11 cellular contexts compared by ENCODE assay signal in genomic region chr16:56980792-56981724, GRCh38. TPM values are rescaled to one million over a fixed set of nuclear protein-coding genes. Genes with fewer than 3 reads are reported as not detected.
A peak's percentile ranks its signal among the peaks of the same experiment; 100 is the strongest.
DNase-seq lines count a peak whose midpoint lies in the region; ATAC-seq and TF ChIP-seq lines count a peak whose summit lies in the region.
"Had no signal": no experiment of that assay in that cellular context is flagged by ENCODE, and none has a peak within 500 bp of the region (broad histone marks: within the 10 kb centered on the region; RNA-seq: fewer than 3 reads in every experiment).

No MANE protein-coding gene starts in this region.

- peaks cover 16 to 24% of the 10 kb centered on the region in 2 donors for H3K4me1 Mint-ChIP-seq in natural killer cell treated with Interleukin-12 subunit alpha and Interleukin-12 subunit beta and Interleukin-15 and Interleukin-18, amount 100 ng/mL, for 72 hours (ENCODE audit: low read depth in 2 of 2)
- peaks cover 19 to 20% of the 10 kb centered on the region in 2 donors for H3K4me1 Mint-ChIP-seq in natural killer cell

- peaks cover 5% of the 10 kb centered on the region for H3K36me3 Mint-ChIP-seq in natural killer cell treated with Interleukin-12 subunit alpha and Interleukin-12 subunit beta and Interleukin-15 and Interleukin-18, amount 100 ng/mL, for 72 hours
- no peaks in the 10 kb centered on the region for H3K36me3 Mint-ChIP-seq in natural killer cell
- H3K36me3 Mint-ChIP-seq in activated naive CD4-positive, alpha-beta T cell treated with anti-CD3 and anti-CD28 coated beads, Interleukin-2, amount 50 U/mL, for 72 hours: peaks cover 26 to 39% of the 10 kb centered on the region in 2 donors

- intact Hi-C loops in natural killer cell (cut with micrococcal nuclease) (no loop called here), lower leg skin (cut with DNase I; ENCODE audit: low total_unique reads) (no loop called here)

- no peak for ATAC-seq in natural killer cell treated with Interleukin-12 subunit alpha and Interleukin-12 subunit beta and Interleukin-15 and Interleukin-18, amount 100 ng/mL, for 72 hours
- ATAC-seq in natural killer cell (no peak), HG03196 (IDR thresholded peaks at IDR 0.05; ENCODE audit: unreplicated experiment) (peak; percentile 62), GM19395 (IDR thresholded peaks at IDR 0.05; ENCODE audit: unreplicated experiment) (no peak)
- ATAC-seq in activated naive CD4-positive, alpha-beta T cell treated with anti-CD3 and anti-CD28 coated beads, Interleukin-2, amount 50 U/mL, for 72 hours: no peak

- no peak overlapping the region for H3K4me3 ChIP-seq in lower leg skin (ENCODE audit: low read depth, poor library complexity, severe bottlenecking)
- H3K4me3 ChIP-seq: PC-9, thyroid gland had no signal

- peak overlapping the region in 1 of 2 donors; percentile 68 for H3K27ac Mint-ChIP-seq in natural killer cell treated with Interleukin-12 subunit alpha and Interleukin-12 subunit beta and Interleukin-15 and Interleukin-18, amount 100 ng/mL, for 72 hours
- H3K27ac Mint-ChIP-seq in natural killer cell: peak overlapping the region in 1 of 2 donors; percentile 38
- peak overlapping the region; percentile 88 to 100 for H3K27ac Mint-ChIP-seq in activated naive CD4-positive, alpha-beta T cell treated with anti-CD3 and anti-CD28 coated beads, Interleukin-2, amount 50 U/mL, for 72 hours

- DNase-seq in natural killer cell treated with Interleukin-12 subunit alpha and Interleukin-12 subunit beta and Interleukin-15 and Interleukin-18, amount 100 ng/mL, for 72 hours (ENCODE audit: low spot score): peak; percentile 32
- DNase-seq in natural killer cell (no peak), occipital lobe (lab: John Stamatoyannopoulos, UW) (no peak), DMS153 (lab: John Stamatoyannopoulos, UW) (no peak), lower leg skin (ENCODE audit: low spot score in 2 of 2) (no peak)
- DNase-seq in activated naive CD4-positive, alpha-beta T cell treated with anti-CD3 and anti-CD28 coated beads, Interleukin-2, amount 50 U/mL, for 72 hours (ENCODE audit: low spot score in 2 of 2): no peak
- DNase-seq: PC-9, thyroid gland had no signal

- TF ChIP-seq CTCF in natural killer cell (IDR thresholded peaks at IDR 0.05): no peak
- no peak for TF ChIP-seq CTCF in lower leg skin (IDR thresholded peaks at IDR 0.05)

- no peak for TF ChIP-seq POLR2A in lower leg skin (IDR thresholded peaks at IDR 0.05)

- H3K4me3 Mint-ChIP-seq in natural killer cell treated with Interleukin-12 subunit alpha and Interleukin-12 subunit beta and Interleukin-15 and Interleukin-18, amount 100 ng/mL, for 72 hours: no peak overlapping the region
- no peak overlapping the region for H3K4me3 Mint-ChIP-seq in natural killer cell

- peaks cover 0 to 7% of the 10 kb centered on the region in 2 donors for H3K27me3 Mint-ChIP-seq in natural killer cell treated with Interleukin-12 subunit alpha and Interleukin-12 subunit beta and Interleukin-15 and Interleukin-18, amount 100 ng/mL, for 72 hours
- H3K27me3 Mint-ChIP-seq in natural killer cell (ENCODE audit: low read depth in 2 of 2): peaks cover 0 to 6% of the 10 kb centered on the region in 2 donors

- WGBS in lower leg skin, 2 donors: 82 to 87% methylated on average over 16 of the region's 16 CpGs

- H3K9me3 Mint-ChIP-seq in natural killer cell treated with Interleukin-12 subunit alpha and Interleukin-12 subunit beta and Interleukin-15 and Interleukin-18, amount 100 ng/mL, for 72 hours: no peaks in the 10 kb centered on the region
- H3K9me3 Mint-ChIP-seq in natural killer cell: no peaks in the 10 kb centered on the region
- H3K9me3 Mint-ChIP-seq in activated naive CD4-positive, alpha-beta T cell treated with anti-CD3 and anti-CD28 coated beads, Interleukin-2, amount 50 U/mL, for 72 hours: no peaks in the 10 kb centered on the region

RNA-seq across cellular contexts. Expression of gene NLRC5, which starts 8.3 kb away (rescaled TPM):
- total RNA-seq in natural killer cell treated with Interleukin-12 subunit alpha and Interleukin-12 subunit beta and Interleukin-15 and Interleukin-18, amount 100 ng/mL, for 72 hours: 100 to 1,000 TPM; 190 to 316 TPM
- total RNA-seq in natural killer cell (100 to 1,000 TPM; 320 to 563 (median 535) TPM), occipital lobe (2.0 TPM), lower leg skin (10 to 100 TPM; 21.8 to 52.4 (median 32.0) TPM)
- 100 to 1,000 TPM; 231 to 254 TPM for total RNA-seq in activated naive CD4-positive, alpha-beta T cell treated with anti-CD3 and anti-CD28 coated beads, Interleukin-2, amount 50 U/mL, for 72 hours

RNA-seq across cellular contexts. Expression of gene CETP, which starts 19.3 kb away (rescaled TPM):
- not detected for total RNA-seq in natural killer cell treated with Interleukin-12 subunit alpha and Interleukin-12 subunit beta and Interleukin-15 and Interleukin-18, amount 100 ng/mL, for 72 hours
- total RNA-seq in natural killer cell (under 1 TPM in 1 of 3 donors, not detected in 2; 0.14 TPM), occipital lobe (0.62 TPM), lower leg skin (under 1 TPM in 2 of 4 donors, not detected in 2; 0.52 to 0.79 TPM)
- not detected for total RNA-seq in activated naive CD4-positive, alpha-beta T cell treated with anti-CD3 and anti-CD28 coated beads, Interleukin-2, amount 50 U/mL, for 72 hours
- total RNA-seq: bronchial epithelial cell, PC-9 had no signal

RNA-seq across cellular contexts. Expression of gene HERPUD1, which starts 49.1 kb away (rescaled TPM):
- total RNA-seq in natural killer cell treated with Interleukin-12 subunit alpha and Interleukin-12 subunit beta and Interleukin-15 and Interleukin-18, amount 100 ng/mL, for 72 hours: 100 to 1,000 TPM; 127 to 141 TPM
- total RNA-seq in natural killer cell (100 to 1,000 TPM; 181 to 266 (median 243) TPM), occipital lobe (49.8 TPM), lower leg skin (100 to 1,000 TPM; 136 to 165 (median 158) TPM)
- total RNA-seq in activated naive CD4-positive, alpha-beta T cell treated with anti-CD3 and anti-CD28 coated beads, Interleukin-2, amount 50 U/mL, for 72 hours: 100 to 1,000 TPM; 146 to 175 TPM
